Comparison of ENCODE assay signal across 8 cellular contexts in the genomic region with DNA sequence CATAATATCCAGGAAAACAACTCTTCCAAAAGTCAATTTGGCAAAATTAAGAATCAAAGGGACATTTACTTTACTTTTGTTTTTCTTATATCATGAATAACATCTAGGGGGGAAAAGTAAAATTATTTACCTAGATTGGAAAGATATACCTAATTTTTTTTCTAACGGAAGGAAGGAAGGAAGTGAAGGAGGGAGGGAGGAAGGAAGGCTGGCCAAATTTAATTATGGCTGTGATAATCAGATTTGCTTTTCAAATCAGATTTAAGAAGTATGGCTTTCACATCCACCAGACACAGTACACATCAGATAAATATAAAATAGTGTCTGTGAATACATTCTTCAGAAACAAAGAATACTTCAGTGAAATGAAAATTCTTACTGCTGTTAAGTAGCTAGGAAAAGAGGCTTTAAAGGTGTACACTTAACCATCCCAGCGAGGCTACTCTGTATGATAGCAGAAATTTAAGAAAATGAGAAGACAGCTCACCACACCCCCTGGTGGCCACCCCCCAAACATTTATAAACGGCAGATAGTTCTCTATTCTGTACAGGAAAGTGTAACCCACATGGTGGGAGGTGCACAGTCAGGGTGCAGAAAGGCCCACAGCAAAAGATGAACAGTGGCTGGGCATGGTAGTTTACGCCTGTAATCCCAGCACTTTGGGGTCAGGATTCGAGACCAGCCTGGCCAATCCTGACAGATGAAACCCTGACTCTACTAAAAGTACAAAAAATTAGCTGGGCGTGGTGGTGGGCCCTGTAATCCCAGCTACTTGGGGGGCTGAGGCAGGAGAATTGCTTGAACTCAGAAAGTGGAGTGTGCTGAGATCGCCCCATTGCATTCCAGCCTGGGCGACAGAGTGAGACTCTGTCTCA.
DNase-seq lines count a peak whose midpoint lies in the region; TF ChIP-seq lines count a peak whose summit lies in the region.

No MANE protein-coding gene starts in this region.

- DNase-seq in NCI-H1092 treated with DMSO at 0.1 percent for 48 hours (lab: John Stamatoyannopoulos, UW) = peak; percentile 27
- DNase-seq in NCI-H1092 (lab: John Stamatoyannopoulos, UW) = no peak
- no peak for DNase-seq in LNCaP clone FGC (ENCODE audit: low read depth)
- peak; percentile 75 for DNase-seq in SKM-1 (lab: John Stamatoyannopoulos, UW; ENCODE audit: unreplicated experiment)
- peak; percentile 92 for DNase-seq in activated naive CD4-positive, alpha-beta T cell treated with anti-CD3 and anti-CD28 coated beads for 36 hours
- DNase-seq in glutamatergic neuron = peak; percentile 78
- DNase-seq in progenitor cell of endocrine pancreas (ENCODE audit: low spot score, unreplicated experiment) = peak; percentile 15
- DNase-seq in ureter (ENCODE audit: low spot score) = peak; percentile 81

- peaks cover 5% of the 10 kb centered on the region for H3K4me1 Mint-ChIP-seq in activated naive CD4-positive, alpha-beta T cell treated with anti-CD3 and anti-CD28 coated beads for 36 hours (ENCODE audit: low read depth)
- peaks cover 5% of the 10 kb centered on the region for H3K4me1 Mint-ChIP-seq in glutamatergic neuron (ENCODE audit: low read depth, unreplicated experiment)
- H3K4me1 Mint-ChIP-seq in progenitor cell of endocrine pancreas (ENCODE audit: low read depth) = no peaks in the 10 kb centered on the region

- H3K36me3 Mint-ChIP-seq in activated naive CD4-positive, alpha-beta T cell treated with anti-CD3 and anti-CD28 coated beads for 36 hours (ENCODE audit: low read depth) = no peaks in the 10 kb centered on the region
- H3K36me3 Mint-ChIP-seq in glutamatergic neuron (ENCODE audit: unreplicated experiment) (no peaks in the 10 kb centered on the region), progenitor cell of endocrine pancreas (ENCODE audit: insufficient read depth) (peaks cover 5% of the 10 kb centered on the region)

- H3K27ac Mint-ChIP-seq in activated naive CD4-positive, alpha-beta T cell treated with anti-CD3 and anti-CD28 coated beads for 36 hours = peak overlapping the region; percentile 30
- H3K27ac Mint-ChIP-seq in glutamatergic neuron (ENCODE audit: unreplicated experiment) (no peak overlapping the region), progenitor cell of endocrine pancreas (no peak overlapping the region)

- intact Hi-C loops in activated naive CD4-positive, alpha-beta T cell treated with anti-CD3 and anti-CD28 coated beads for 36 hours (cut with micrococcal nuclease) = loop anchor here (1.0 kb wide), 4 partner anchors 18 to 199 kb away; no protein-coding TSS in a partner anchor

- H3K27me3 Mint-ChIP-seq in activated naive CD4-positive, alpha-beta T cell treated with anti-CD3 and anti-CD28 coated beads for 36 hours (ENCODE audit: low read depth) = no peaks in the 10 kb centered on the region
- H3K27me3 Mint-ChIP-seq in glutamatergic neuron (ENCODE audit: unreplicated experiment) = peaks cover 2% of the 10 kb centered on the region
- H3K27me3 Mint-ChIP-seq in progenitor cell of endocrine pancreas = no peaks in the 10 kb centered on the region

- CTCF ChIA-PET in activated naive CD4-positive, alpha-beta T cell treated with anti-CD3 and anti-CD28 coated beads for 36 hours (lab: Charles Lee) = interaction anchor here (0.6 to 9.3 kb wide), 45 partner anchors 8 to 467 kb away, joined by 3 to 154 read pairs (median 3); a partner anchor contains a TSS

- H3K9me3 Mint-ChIP-seq in activated naive CD4-positive, alpha-beta T cell treated with anti-CD3 and anti-CD28 coated beads for 36 hours = no peaks in the 10 kb centered on the region
- peaks cover 1% of the 10 kb centered on the region for H3K9me3 Mint-ChIP-seq in glutamatergic neuron (ENCODE audit: unreplicated experiment)
- H3K9me3 Mint-ChIP-seq in progenitor cell of endocrine pancreas (ENCODE audit: low read depth) = no peaks in the 10 kb centered on the region

- TF ChIP-seq CTCF in LNCaP clone FGC (IDR thresholded peaks at IDR 0.05; ENCODE audit: control insufficient read depth, extremely low read depth, insufficient read depth) = peak; percentile 68
- peak; percentile 91 for TF ChIP-seq CTCF in glutamatergic neuron (IDR thresholded peaks at IDR 0.05; ENCODE audit: partially characterized antibody, unreplicated experiment)
- peak; percentile 70 for TF ChIP-seq CTCF in progenitor cell of endocrine pancreas (IDR thresholded peaks at IDR 0.05; ENCODE audit: unreplicated experiment)

- no peak overlapping the region for H3K4me3 Mint-ChIP-seq in activated naive CD4-positive, alpha-beta T cell treated with anti-CD3 and anti-CD28 coated beads for 36 hours
- H3K4me3 Mint-ChIP-seq in glutamatergic neuron (ENCODE audit: unreplicated experiment) = no peak overlapping the region
- no peak overlapping the region for H3K4me3 Mint-ChIP-seq in progenitor cell of endocrine pancreas (ENCODE audit: low read depth)

- no peak overlapping the region for H3K4me3 ChIP-seq in LNCaP clone FGC (ENCODE audit: low read depth, low read length)

Comparison
In these comparisons a context has a peak if more than half of its experiments do, and no peak if none do; other contexts are left out.
1. DNase-seq: peak in NCI-H1092 treated with DMSO at 0.1 percent for 48 hours (single experiment), SKM-1 (single experiment), activated naive CD4-positive, alpha-beta T cell treated with anti-CD3 and anti-CD28 coated beads for 36 hours (single experiment), glutamatergic neuron (single experiment), progenitor cell of endocrine pancreas (single experiment) and ureter (single experiment); none in NCI-H1092 (single experiment) and LNCaP clone FGC (single experiment).
2. Peak in every context shown above with its lines, with median percentiles within 50 percentile points of each other: CTCF ChIP-seq.